9 cellular contexts compared by ENCODE assay signal in genomic region chr22:36325163-36326031, GRCh38.
DNase-seq lines count a peak whose midpoint lies in the region; ATAC-seq and TF ChIP-seq lines count a peak whose summit lies in the region.
"Had no signal": no experiment of that assay in that cellular context is flagged by ENCODE, and none has a peak within 500 bp of the region (broad histone marks: within the 10 kb centered on the region; RNA-seq: fewer than 3 reads in every experiment).

No MANE protein-coding gene starts in this region.

- H3K36me3 ChIP-seq in right lobe of liver = peaks cover 26 to 73% (median 43%) of the 10 kb centered on the region in 4 donors

- H3K9me3 Mint-ChIP-seq in MCF 10A (ENCODE audit: unreplicated experiment) = no peaks in the 10 kb centered on the region

- no peak overlapping the region for H3K4me3 ChIP-seq in right lobe of liver
- H3K4me3 ChIP-seq: HAP-1 had no signal

- no peak for TF ChIP-seq POLR2A in right lobe of liver (IDR thresholded peaks at IDR 0.05)

- no peaks in the 10 kb centered on the region for H3K27me3 Mint-ChIP-seq in MCF 10A (ENCODE audit: insufficient read depth, unreplicated experiment)

- H3K4me1 ChIP-seq in right lobe of liver = peaks cover 0 to 40% (median 14%) of the 10 kb centered on the region in 4 donors

- peak overlapping the region; percentile 68 for H3K27ac Mint-ChIP-seq in MCF 10A (ENCODE audit: low read depth, unreplicated experiment)

- ATAC-seq in right lobe of liver (no peak), HG03108 (IDR thresholded peaks at IDR 0.05; ENCODE audit: unreplicated experiment) (no peak)

- H3K27ac ChIP-seq in right lobe of liver = peak overlapping the region; percentile 22 to 71 (median 66)
- H3K27ac ChIP-seq in temporal lobe (ENCODE audit: low read depth, low read length) = peak overlapping the region; percentile 84

- no peaks in the 10 kb centered on the region for H3K9me3 ChIP-seq in right lobe of liver
- H3K9me3 ChIP-seq: HAP-1 had no signal

- H3K27me3 ChIP-seq in right lobe of liver = no peaks in the 10 kb centered on the region

- 79% methylated on average over 21 of the region's 27 CpGs for WGBS in right lobe of liver (ENCODE audit: insufficient coverage, low coverage, low lambda C conversion rate, missing lambda C conversion rate)

- intact Hi-C loops in MCF 10A (cut with micrococcal nuclease) = loop anchor here (2.0 kb wide), 1 partner anchor 145 kb away; no protein-coding TSS in a partner anchor
- intact Hi-C loops in right lobe of liver (cut with DNase I) = no loop called here

- no peak for TF ChIP-seq CTCF in MCF 10A (IDR thresholded peaks at IDR 0.05; ENCODE audit: unreplicated experiment)
- no peak for TF ChIP-seq CTCF in right lobe of liver (IDR thresholded peaks at IDR 0.05)

- POLR2A ChIA-PET in MCF 10A (lab: Yijun Ruan, JAX) = interaction anchor here (0.6 to 7.1 kb wide), 23 partner anchors 8 to 355 kb away, joined by 3 to 111 read pairs (median 5); partner anchors contain the start of genes MYH9 and TXN2

- H3K4me1 Mint-ChIP-seq in MCF 10A (ENCODE audit: insufficient read depth, unreplicated experiment) = peaks cover 51% of the 10 kb centered on the region

- CTCF ChIA-PET in MCF 10A (lab: Yijun Ruan, JAX) = interaction anchor here (0.6 to 5.7 kb wide), 10 partner anchors 25 to 164 kb away, joined by 3 to 62 read pairs (median 6); no protein-coding TSS in a partner anchor

- peaks cover 94% of the 10 kb centered on the region for H3K36me3 Mint-ChIP-seq in MCF 10A (ENCODE audit: insufficient read depth, unreplicated experiment)

- DNase-seq in LoVo (ENCODE audit: low spot score) = peak; percentile 24
- DNase-seq in MCF 10A (ENCODE audit: unreplicated experiment) = peak; percentile 98
- no peak for DNase-seq in right lobe of liver
- no peak for DNase-seq in COLO668 (lab: John Stamatoyannopoulos, UW; ENCODE audit: unreplicated experiment)
- DNase-seq in NCI-H187 (lab: John Stamatoyannopoulos, UW) = no peak
- no peak for DNase-seq in effector CD8-positive, alpha-beta T cell (lab: John Stamatoyannopoulos, UW)

- BruUV-seq in MCF 10A (replicated peaks; lab: Mats Ljungman, UMichigan) = no TSS peak

- H3K4me3 Mint-ChIP-seq in MCF 10A (ENCODE audit: unreplicated experiment) = peak overlapping the region; percentile 26

Comparison
In these comparisons a context has a peak if more than half of its experiments do, and no peak if none do; other contexts are left out.
1. DNase-seq: peak in LoVo (single experiment) and MCF 10A (single experiment); none in right lobe of liver (0 of 3), COLO668 (single experiment), NCI-H187 (0 of 2) and effector CD8-positive, alpha-beta T cell (single experiment).